ENCODE assay signal across 12 cellular contexts in genomic region chr1:21911205-21912001, GRCh38. TPM values are rescaled to one million over a fixed set of nuclear protein-coding genes. Genes with fewer than 3 reads are reported as not detected.
DNase-seq lines count a peak whose midpoint lies in the region; TF ChIP-seq lines count a peak whose summit lies in the region.
"Had no signal": no experiment of that assay in that cellular context is flagged by ENCODE, and none has a peak within 500 bp of the region (broad histone marks: within the 10 kb centered on the region; RNA-seq: fewer than 3 reads in every experiment).

No MANE protein-coding gene starts in this region.

- TF ChIP-seq CTCF in Caco-2 (IDR thresholded peaks at IDR 0.05; ENCODE audit: insufficient read depth in 1 of 2, low read depth in 1 of 2, low read length in 1 of 2, severe bottlenecking in 1 of 2, unreplicated experiment in 1 of 2) (no peak), adrenal gland (IDR thresholded peaks at IDR 0.05) (no peak), prostate gland (IDR thresholded peaks at IDR 0.05) (no peak), BE2C (IDR thresholded peaks at IDR 0.05; ENCODE audit: low read depth, low read length) (no peak)

- TF ChIP-seq POLR2A in adrenal gland (IDR thresholded peaks at IDR 0.05) (no peak), prostate gland (IDR thresholded peaks at IDR 0.05) (no peak)

- 18 to 35% (median 29%) methylated on average over 5 to 10 of the region's 10 CpGs for WGBS in adrenal gland, 4 donors
- WGBS in prostate gland: 18% methylated on average over 8 of the region's 10 CpGs

- H3K36me3 Mint-ChIP-seq in Caco-2 (ENCODE audit: insufficient read depth, unreplicated experiment): peaks cover 64% of the 10 kb centered on the region
- H3K36me3 Mint-ChIP-seq: naive B cell had no signal

- H3K9me3 ChIP-seq in Caco-2 (no peaks in the 10 kb centered on the region), adrenal gland (replicated peaks in 1 of 3) (no peaks in the 10 kb centered on the region), prostate gland (no peaks in the 10 kb centered on the region), BE2C (no peaks in the 10 kb centered on the region)
- H3K9me3 ChIP-seq: SJSA1 had no signal

- peak overlapping the region; percentile 83 for H3K27ac Mint-ChIP-seq in Caco-2 (ENCODE audit: unreplicated experiment)

- H3K4me1 Mint-ChIP-seq in Caco-2 (ENCODE audit: low read depth, unreplicated experiment): peaks cover 49% of the 10 kb centered on the region

- CTCF ChIA-PET in Caco-2 (lab: Charles Lee): interaction anchor here (0.7 to 1.1 kb wide), 3 partner anchors 11 to 24 kb away, joined by 3 to 5 read pairs (median 4); no protein-coding TSS in a partner anchor

- DNase-seq in Caco-2 (peak; percentile 66 to 88), adrenal gland (peak in 4 of 7 donors; percentile 51 to 69 (median 58)), hepatic stellate cell (ENCODE audit: low spot score) (peak; percentile 52), prostate gland (ENCODE audit: low spot score) (no peak), BE2C (no peak), SHP77 (lab: John Stamatoyannopoulos, UW) (no peak)
- no peak for DNase-seq in activated effector memory CD4-positive, alpha-beta T cell treated with Interleukin-2 at 50 U/mL for 16 hours
- no peak for DNase-seq in activated CD4-positive, CD25-positive, alpha-beta regulatory T cell treated with anti-CD3 and anti-CD28 coated beads, Interleukin-2, amount 50 U/mL, for 72 hours
- DNase-seq: activated T-cell treated with anti-CD3 and anti-CD28 coated beads for 4 hours, naive B cell, NCI-H1417 had no signal

- intact Hi-C loops in Caco-2 (cut with micrococcal nuclease; ENCODE audit: unreplicated experiment): no loop called here
- intact Hi-C loops in adrenal gland (cut with DNase I): no loop called here
- intact Hi-C loops in prostate gland (cut with DNase I): no loop called here

- no peaks in the 10 kb centered on the region; the same call in 1 of the 2 replicates for H3K36me3 ChIP-seq in Caco-2 (ENCODE audit: control insufficient read depth, insufficient read depth, low read length)
- H3K36me3 ChIP-seq in adrenal gland (replicated peaks in 1 of 2): no peaks in the 10 kb centered on the region
- H3K36me3 ChIP-seq in prostate gland: no peaks in the 10 kb centered on the region
- H3K36me3 ChIP-seq in BE2C: no peaks in the 10 kb centered on the region

- H3K4me1 ChIP-seq in Caco-2: peaks cover 64% of the 10 kb centered on the region
- H3K4me1 ChIP-seq in adrenal gland (replicated peaks in 1 of 2): peaks cover 64 to 87% of the 10 kb centered on the region in 2 donors
- H3K4me1 ChIP-seq in prostate gland (replicated peaks): peaks cover 14% of the 10 kb centered on the region
- peaks cover 5% of the 10 kb centered on the region for H3K4me1 ChIP-seq in BE2C

- no peak overlapping the region for H3K4me3 Mint-ChIP-seq in Caco-2 (ENCODE audit: unreplicated experiment)

- POLR2A ChIA-PET in Caco-2 (lab: Charles Lee): interaction anchor here (0.6 to 1.4 kb wide), 3 partner anchors 11 to 20 kb away, joined by 3 to 13 read pairs (median 7); no protein-coding TSS in a partner anchor

- H3K4me3 ChIP-seq in Caco-2 (ENCODE audit: low read depth, low read length) (no peak overlapping the region), adrenal gland (no peak overlapping the region), prostate gland (no peak overlapping the region), BE2C (ENCODE audit: low read depth, low read length) (no peak overlapping the region)
- H3K4me3 ChIP-seq: SJSA1 had no signal

- no peaks in the 10 kb centered on the region for H3K27me3 ChIP-seq in Caco-2 (replicated peaks; ENCODE audit: control insufficient read depth, insufficient read depth, low read length)
- no peaks in the 10 kb centered on the region for H3K27me3 ChIP-seq in adrenal gland
- no peaks in the 10 kb centered on the region for H3K27me3 ChIP-seq in prostate gland (replicated peaks; ENCODE audit: insufficient read depth)
- no peaks in the 10 kb centered on the region for H3K27me3 ChIP-seq in BE2C
- H3K27me3 ChIP-seq: SJSA1 had no signal

- no peaks in the 10 kb centered on the region for H3K27me3 Mint-ChIP-seq in Caco-2 (ENCODE audit: insufficient read depth, unreplicated experiment)
- H3K27me3 Mint-ChIP-seq: naive B cell had no signal

- no peaks in the 10 kb centered on the region for H3K9me3 Mint-ChIP-seq in Caco-2 (ENCODE audit: unreplicated experiment)
- H3K9me3 Mint-ChIP-seq: naive B cell had no signal

- H3K27ac ChIP-seq in adrenal gland: peak overlapping the region in 4 of 5 donors; percentile 69 to 87 (median 80)
- peak overlapping the region; percentile 73 to 75 for H3K27ac ChIP-seq in prostate gland

- BruUV-seq in Caco-2 (replicated peaks; lab: Mats Ljungman, UMichigan): no TSS peak

RNA-seq across cellular contexts. Expression of gene HSPG2, which starts 25.7 kb away (rescaled TPM):
- total RNA-seq in Caco-2 (2022): 234 and 237 TPM in 2 replicates
- total RNA-seq in adrenal gland: 100 to 1,000 TPM; 232 to 558 (median 316) TPM
- polyA plus RNA-seq in adrenal gland: 100 to 1,000 TPM in 2 of 3 donors, 10 to 100 TPM in 1; 38.7 to 394 (median 156) TPM
- 100 to 1,000 TPM; 135 to 257 TPM for total RNA-seq in prostate gland
- polyA plus RNA-seq in BE2C (2012; ENCODE audit: insufficient read depth, insufficient read length, low read depth): 1.8 TPM

Comparison
In these comparisons a context has a peak if more than half of its experiments do, and no peak if none do; other contexts are left out.
1. DNase-seq: peak in Caco-2 (2 of 2), adrenal gland (4 of 7) and hepatic stellate cell (single experiment); none in prostate gland (single experiment), activated effector memory CD4-positive, alpha-beta T cell treated with Interleukin-2 at 50 U/mL for 16 hours (single experiment), BE2C (single experiment), activated CD4-positive, CD25-positive, alpha-beta regulatory T cell treated with anti-CD3 and anti-CD28 coated beads, Interleukin-2, amount 50 U/mL, for 72 hours (single experiment) and SHP77 (0 of 2).